ENCODE assay signal across 26 cellular contexts in genomic region chr14:52995998-52996397, GRCh38.
"Had no signal": no experiment of that assay in that cellular context is flagged by ENCODE, and none has a peak within 500 bp of the region (broad histone marks: within the 10 kb centered on the region; RNA-seq: fewer than 3 reads in every experiment).

No MANE protein-coding gene starts in this region.

- FAIRE-seq: endometrium, islet of Langerhans, keratinocyte had no signal

- H3K9me3 ChIP-seq: colonic mucosa, esophagus squamous epithelium, gastrocnemius medialis, heart right ventricle, left lung, lower lobe of right lung, mucosa of descending colon had no signal

- H3K4me1 ChIP-seq: colonic mucosa, gastrocnemius medialis, heart right ventricle, left lung had no signal

- H3K27ac ChIP-seq: colonic mucosa, epithelial cell of prostate, esophagus squamous epithelium, gastrocnemius medialis, heart right ventricle, left lung, lower lobe of right lung had no signal

- H3K4me3 ChIP-seq: colonic mucosa, esophagus squamous epithelium, gastrocnemius medialis, heart right ventricle, left lung, lower lobe of right lung, mucosa of descending colon had no signal

- ATAC-seq: effector memory CD8-positive, alpha-beta T cell; esophagus mucosa; gastrocnemius medialis; left cardiac atrium; left lung; left ventricle myocardium superior; mucosa of descending colon had no signal

- H3K27me3 ChIP-seq: colonic mucosa, esophagus squamous epithelium, gastrocnemius medialis, heart right ventricle, left lung had no signal

- H3K36me3 ChIP-seq: colonic mucosa, esophagus squamous epithelium, gastrocnemius medialis, heart right ventricle, left lung, lower lobe of right lung had no signal

- DNase-seq: colonic mucosa; cortex of kidney; effector CD8-positive, alpha-beta T cell; effector memory CD8-positive, alpha-beta T cell; endodermal cell; erythroblast; esophagus squamous epithelium; foreskin fibroblast; foreskin melanocyte; gastrocnemius medialis; glutamatergic neuron; head of caudate nucleus; heart right ventricle; hippocampal formation; left cardiac atrium; left lung; left ventricle myocardium superior; lower lobe of right lung; mesenchymal stem cell; mucosa of descending colon; naive B cell had no signal
